Comparison of ENCODE assay signal across 8 cellular contexts in the genomic region with DNA sequence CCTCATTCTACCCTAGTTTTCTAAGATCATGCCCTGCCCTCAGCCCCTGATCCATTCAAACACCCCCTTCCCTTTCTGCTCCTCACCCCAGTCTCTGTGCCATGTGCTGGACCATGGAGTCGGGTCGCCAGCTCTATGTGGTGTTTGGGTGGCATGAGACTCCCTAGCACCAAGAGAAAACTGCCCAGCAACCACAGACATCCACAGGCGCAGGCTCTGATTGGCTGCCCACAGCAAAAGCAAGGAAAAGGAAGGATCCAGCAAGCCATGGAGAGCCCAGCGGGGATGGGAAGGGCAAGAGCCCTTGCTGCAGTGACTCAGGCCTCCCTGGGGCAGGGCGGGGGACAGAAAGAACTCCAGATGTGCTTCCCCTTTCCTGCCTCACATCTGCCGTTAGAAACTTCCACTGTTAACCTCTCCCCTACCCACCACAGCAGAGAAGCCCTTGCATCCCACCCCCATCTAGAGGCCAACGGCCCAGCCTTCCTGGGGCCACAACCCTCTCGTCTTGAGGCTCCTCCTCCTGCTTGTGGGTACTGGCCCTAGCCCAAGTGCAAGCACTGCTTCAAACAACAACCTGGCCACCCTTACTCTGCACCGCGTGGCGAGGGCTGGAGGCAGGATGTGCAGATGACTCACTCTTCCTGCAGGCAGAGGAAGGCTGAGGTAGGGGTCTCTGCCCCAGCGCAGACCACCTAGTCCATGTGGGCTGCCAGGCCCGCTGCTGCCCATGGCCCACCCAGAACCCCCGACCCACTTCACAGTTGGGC. TPM values are rescaled to one million over a fixed set of nuclear protein-coding genes. Genes with fewer than 3 reads are reported as not detected.
DNase-seq lines count a peak whose midpoint lies in the region; ATAC-seq and TF ChIP-seq lines count a peak whose summit lies in the region.

No MANE protein-coding gene starts in this region.

- no peaks in the 10 kb centered on the region for H3K9me3 ChIP-seq in upper lobe of right lung

- ATAC-seq in GM18861 (IDR thresholded peaks at IDR 0.05; ENCODE audit: unreplicated experiment) (peak; percentile 28), HG03457 (IDR thresholded peaks at IDR 0.05; ENCODE audit: unreplicated experiment) (peak; percentile 29), foreskin keratinocyte (peak; percentile 65), omental fat pad (ENCODE audit: low FRiP score) (peak; percentile 72), upper lobe of right lung (peak; percentile 73)

- H3K27ac ChIP-seq in foreskin keratinocyte: peak overlapping the region; percentile 39
- peak overlapping the region; percentile 98 for H3K27ac ChIP-seq in upper lobe of right lung

- peak; percentile 95 for DNase-seq in ACHN
- DNase-seq in activated gamma-delta T cell treated with anti-CD3 and anti-CD28 coated beads, Interleukin-2, amount 50 U/mL, for 16 hours (ENCODE audit: low read depth): peak; percentile 77
- peak; percentile 95 to 98 for DNase-seq in foreskin keratinocyte
- peak; percentile 73 for DNase-seq in omental fat pad (ENCODE audit: low spot score)
- DNase-seq in upper lobe of right lung: peak; percentile 93

- intact Hi-C loops in upper lobe of right lung (cut with DNase I): no loop called here

- peaks cover 60% of the 10 kb centered on the region for H3K4me1 ChIP-seq in foreskin keratinocyte
- peaks cover 91% of the 10 kb centered on the region for H3K4me1 ChIP-seq in upper lobe of right lung

- peaks cover 26% of the 10 kb centered on the region for H3K36me3 ChIP-seq in upper lobe of right lung

- TF ChIP-seq CTCF in foreskin keratinocyte (conservative IDR thresholded peaks at IDR 0.05): peak; percentile 20
- no peak for TF ChIP-seq CTCF in omental fat pad (IDR thresholded peaks at IDR 0.05)
- no peak for TF ChIP-seq CTCF in upper lobe of right lung (IDR thresholded peaks at IDR 0.05)

- H3K27me3 ChIP-seq in foreskin keratinocyte (no peaks in the 10 kb centered on the region), upper lobe of right lung (no peaks in the 10 kb centered on the region)

- peak overlapping the region; percentile 15 for H3K4me3 ChIP-seq in upper lobe of right lung

- in situ Hi-C loops in ACHN (cut with HindIII; ENCODE audit: low pct_ligation_motif_present, low pct_unique_long_range_greater_than_20kb, low sequenced_read_pairs): no loop called here

- TF ChIP-seq POLR2A in Raji (IDR thresholded peaks at IDR 0.05; ENCODE audit: insufficient read depth, low read depth, low read length): peak; percentile 35; the same call in 1 of the 2 replicates

RNA-seq across cellular contexts. Expression of gene AHNAK, which starts 9.7 kb away (rescaled TPM):
- total RNA-seq in foreskin keratinocyte: 393 and 461 TPM in 2 replicates
- 57.2 and 57.9 TPM in 2 replicates for polyA plus RNA-seq in foreskin keratinocyte
- 1,000 to 10,000 TPM in 3 of 4 donors, 100 to 1,000 TPM in 1; 874 to 1,336 (median 1,047) TPM for total RNA-seq in omental fat pad
- total RNA-seq in upper lobe of right lung: 819 TPM

RNA-seq across cellular contexts. Expression of gene EEF1G, which starts 17.4 kb away (rescaled TPM):
- total RNA-seq in foreskin keratinocyte (1,508 and 1,552 TPM in 2 replicates), omental fat pad (1,000 to 10,000 TPM; 1,194 to 1,561 (median 1,267) TPM), upper lobe of right lung (847 TPM)
- 1,795 and 1,871 TPM in 2 replicates for polyA plus RNA-seq in foreskin keratinocyte

RNA-seq across cellular contexts. Expression of gene TUT1, which starts 35.0 kb away (rescaled TPM):
- total RNA-seq in foreskin keratinocyte (12.1 and 13.1 TPM in 2 replicates), omental fat pad (10 to 100 TPM in 3 of 4 donors, 1 to 10 TPM in 1; 7.9 to 11.0 (median 10.5) TPM), upper lobe of right lung (17.6 TPM)
- 12.7 and 13.6 TPM in 2 replicates for polyA plus RNA-seq in foreskin keratinocyte

RNA-seq across cellular contexts. Expression of gene MTA2, which starts 45.4 kb away (rescaled TPM):
- 172 and 183 TPM in 2 replicates for total RNA-seq in foreskin keratinocyte
- polyA plus RNA-seq in foreskin keratinocyte: 93.6 and 107 TPM in 2 replicates
- total RNA-seq in omental fat pad: 100 to 1,000 TPM in 2 of 4 donors, 10 to 100 TPM in 2; 77.1 to 172 (median 89.6) TPM
- total RNA-seq in upper lobe of right lung: 75.0 TPM

RNA-seq across cellular contexts. Expression of gene EML3, which starts 56.3 kb away (rescaled TPM):
- total RNA-seq in foreskin keratinocyte: 21.5 and 21.6 TPM in 2 replicates
- 19.7 and 22.9 TPM in 2 replicates for polyA plus RNA-seq in foreskin keratinocyte
- total RNA-seq in omental fat pad: 10 to 100 TPM; 40.7 to 68.6 (median 52.0) TPM
- total RNA-seq in upper lobe of right lung: 91.1 TPM

Comparison
In these comparisons a context has a peak if more than half of its experiments do, and no peak if none do; other contexts are left out.
1. Peak in every context shown above with its lines: DNase-seq, ATAC-seq, H3K4me3 ChIP-seq and H3K27ac ChIP-seq.